ENCODE assay signal across 22 cellular contexts in genomic region chr13:47592256-47592655, GRCh38.
A peak's percentile ranks its signal among the peaks of the same experiment; 100 is the strongest.
DNase-seq lines count a peak whose midpoint lies in the region; ATAC-seq and TF ChIP-seq lines count a peak whose summit lies in the region.
"Had no signal": no experiment of that assay in that cellular context is flagged by ENCODE, and none has a peak within 500 bp of the region (broad histone marks: within the 10 kb centered on the region; RNA-seq: fewer than 3 reads in every experiment).

No MANE protein-coding gene starts in this region.

- H3K4me3 ChIP-seq in neuronal stem cell (ENCODE audit: low read length in 2 of 2), result no peak overlapping the region
- H3K4me3 ChIP-seq in osteoblast (ENCODE audit: insufficient read depth, low read length), result no peak overlapping the region
- no peak overlapping the region for H3K4me3 ChIP-seq in upper lobe of left lung
- H3K4me3 ChIP-seq: BLaER1 had no signal

- H4K8ac ChIP-seq in neuronal stem cell (ENCODE audit: low read depth, low read length), result no peak overlapping the region

- CTCF ChIA-PET in GM10248 (lab: Yijun Ruan, JAX), result interaction anchor here (0.6 kb wide), 1 partner anchor 8 kb away, joined by 3 read pairs; no protein-coding TSS in a partner anchor

- H3K9me3 ChIP-seq in neuronal stem cell (replicated peaks in 1 of 2; ENCODE audit: control insufficient read depth in 2 of 2, insufficient read depth in 1 of 2, low read depth in 1 of 2, low read length in 2 of 2) (peaks cover 0 to 1% of the 10 kb centered on the region in 2 donors), osteoblast (ENCODE audit: low read depth, low read length) (no peaks in the 10 kb centered on the region), upper lobe of left lung (peaks cover 0 to 4% (median 0%) of the 10 kb centered on the region in 4 donors)
- H3K9me3 ChIP-seq: BE2C had no signal

- DNase-seq in neuronal stem cell (ENCODE audit: low spot score) (no peak), osteoblast (ENCODE audit: insufficient read length, low spot score, missing footprints) (peak; percentile 6), upper lobe of left lung (no peak), GM10248 (ENCODE audit: extremely low spot score) (no peak)
- DNase-seq in stimulated activated CD4-positive, alpha-beta T cell treated with anti-CD3 and anti-CD28 coated beads, Interleukin-1b, Interleukin-23, amount 100 ng/mL, for 48 hours, result no peak
- DNase-seq: 8988T; ACHN; BE2C; C1 segment of cervical spinal cord; CD4-positive, alpha-beta memory T cell; CD4-positive, CD25-positive, alpha-beta regulatory T cell; CD8-positive, alpha-beta memory T cell; COR-L47; DMS 273 treated with DMSO at 0.1 percent for 48 hours; DMS153; DMS53; DMS79; DND-41; EL; GDM1 had no signal

- no peak overlapping the region for H4K91ac ChIP-seq in neuronal stem cell (ENCODE audit: low read depth, low read length, poor library complexity)

- H3K4me1 ChIP-seq in neuronal stem cell (ENCODE audit: control insufficient read depth in 2 of 2, insufficient read depth in 1 of 2, low read depth in 1 of 2, low read length in 2 of 2) (no peaks in the 10 kb centered on the region), osteoblast (ENCODE audit: insufficient read depth, low read length) (no peaks in the 10 kb centered on the region), upper lobe of left lung (no peaks in the 10 kb centered on the region)
- H3K4me1 ChIP-seq: BE2C, BLaER1 had no signal

- no peaks in the 10 kb centered on the region for H3K79me1 ChIP-seq in neuronal stem cell (ENCODE audit: low read depth, low read length)

- H3K4me2 ChIP-seq in neuronal stem cell (ENCODE audit: insufficient read depth, low read length, poor library complexity, severe bottlenecking), result no peak overlapping the region
- H3K4me2 ChIP-seq in osteoblast (ENCODE audit: insufficient read depth, low read length), result no peak overlapping the region
- H3K4me2 ChIP-seq: BLaER1 had no signal

- H3K14ac ChIP-seq in neuronal stem cell (ENCODE audit: low read length), result no peak overlapping the region

- no peaks in the 10 kb centered on the region for H4K20me1 ChIP-seq in osteoblast (ENCODE audit: insufficient read depth, low read length)
- H4K20me1 ChIP-seq: BLaER1 had no signal

- POLR2A ChIA-PET in GM10248 (lab: Yijun Ruan, JAX), result no interaction called here

- no peak overlapping the region for H2BK120ac ChIP-seq in neuronal stem cell (ENCODE audit: low read depth, low read length)

- H3K27ac ChIP-seq in neuronal stem cell (replicated peaks; ENCODE audit: low read length) (no peak overlapping the region), osteoblast (ENCODE audit: low read depth, low read length) (no peak overlapping the region), upper lobe of left lung (no peak overlapping the region)
- H3K27ac ChIP-seq: BLaER1 had no signal

- H2AFZ ChIP-seq in neuronal stem cell (ENCODE audit: low read length) (no peak overlapping the region), osteoblast (ENCODE audit: low read length) (no peak overlapping the region)

- H3K27me3 ChIP-seq in neuronal stem cell (ENCODE audit: control insufficient read depth in 3 of 3, insufficient read depth in 3 of 3, low read depth in 1 of 3, low read length in 3 of 3), result no peaks in the 10 kb centered on the region
- H3K27me3 ChIP-seq in osteoblast (ENCODE audit: insufficient read depth, low read length), result no peaks in the 10 kb centered on the region
- no peaks in the 10 kb centered on the region for H3K27me3 ChIP-seq in upper lobe of left lung
- H3K27me3 ChIP-seq: BE2C, BLaER1 had no signal

- H3K9ac ChIP-seq in neuronal stem cell (ENCODE audit: low read depth, low read length, poor library complexity), result no peak overlapping the region
- H3K9ac ChIP-seq: BLaER1 had no signal

- peak overlapping the region; percentile 9 for H2BK15ac ChIP-seq in neuronal stem cell (ENCODE audit: low read length)

- H3K36me3 ChIP-seq in neuronal stem cell (replicated peaks in 1 of 2; ENCODE audit: control insufficient read depth in 2 of 2, insufficient read depth in 2 of 2, low read length in 2 of 2), result no peaks in the 10 kb centered on the region
- H3K36me3 ChIP-seq in osteoblast (ENCODE audit: insufficient read depth, low read length), result no peaks in the 10 kb centered on the region
- no peaks in the 10 kb centered on the region for H3K36me3 ChIP-seq in upper lobe of left lung
- H3K36me3 ChIP-seq: BE2C, BLaER1 had no signal

- H3K79me2 ChIP-seq in osteoblast (ENCODE audit: insufficient read depth, low read length), result no peaks in the 10 kb centered on the region

- ATAC-seq in upper lobe of left lung (ENCODE audit: low FRiP score in 2 of 2), result peak; percentile 43 to 63
- no peak for ATAC-seq in HG03159 (IDR thresholded peaks at IDR 0.05; ENCODE audit: unreplicated experiment)

- no peak for TF ChIP-seq POLR2A in upper lobe of left lung (IDR thresholded peaks at IDR 0.05)

- H3K23ac ChIP-seq in neuronal stem cell (ENCODE audit: low read depth, low read length, poor library complexity), result no peak overlapping the region

- no peak overlapping the region for H2BK5ac ChIP-seq in neuronal stem cell (ENCODE audit: low read length)

- WGBS in neuronal stem cell (ENCODE audit: extremely low coverage in 2 of 2, insufficient read length in 2 of 2, insufficient replicate concordance in 1 of 2), 2 donors, result no CpG with 5 or more reads among the region's 1 CpG
- WGBS in upper lobe of left lung, 2 donors, result 50 to 60% methylated on average over 1 of the region's 1 CpG

- no peak for TF ChIP-seq EP300 in upper lobe of left lung (IDR thresholded peaks at IDR 0.05)

- TF ChIP-seq CTCF in osteoblast (IDR thresholded peaks at IDR 0.05; ENCODE audit: extremely low read depth, low read depth, low read length) (no peak), upper lobe of left lung (IDR thresholded peaks at IDR 0.05) (no peak), GM10248 (IDR thresholded peaks at IDR 0.05; ENCODE audit: control extremely low read depth, extremely low read depth, low read depth, missing control alignments) (no peak)

- no peak overlapping the region for H2BK12ac ChIP-seq in neuronal stem cell (ENCODE audit: low read length)

- no peak overlapping the region for H2AK5ac ChIP-seq in neuronal stem cell (ENCODE audit: low read depth, low read length)

- H3K18ac ChIP-seq in neuronal stem cell (ENCODE audit: low read length), result peak overlapping the region; percentile 19

- no peak overlapping the region for H3K4ac ChIP-seq in neuronal stem cell (ENCODE audit: low read length)
